Comparison of ENCODE assay signal across 8 cellular contexts in the genomic region with DNA sequence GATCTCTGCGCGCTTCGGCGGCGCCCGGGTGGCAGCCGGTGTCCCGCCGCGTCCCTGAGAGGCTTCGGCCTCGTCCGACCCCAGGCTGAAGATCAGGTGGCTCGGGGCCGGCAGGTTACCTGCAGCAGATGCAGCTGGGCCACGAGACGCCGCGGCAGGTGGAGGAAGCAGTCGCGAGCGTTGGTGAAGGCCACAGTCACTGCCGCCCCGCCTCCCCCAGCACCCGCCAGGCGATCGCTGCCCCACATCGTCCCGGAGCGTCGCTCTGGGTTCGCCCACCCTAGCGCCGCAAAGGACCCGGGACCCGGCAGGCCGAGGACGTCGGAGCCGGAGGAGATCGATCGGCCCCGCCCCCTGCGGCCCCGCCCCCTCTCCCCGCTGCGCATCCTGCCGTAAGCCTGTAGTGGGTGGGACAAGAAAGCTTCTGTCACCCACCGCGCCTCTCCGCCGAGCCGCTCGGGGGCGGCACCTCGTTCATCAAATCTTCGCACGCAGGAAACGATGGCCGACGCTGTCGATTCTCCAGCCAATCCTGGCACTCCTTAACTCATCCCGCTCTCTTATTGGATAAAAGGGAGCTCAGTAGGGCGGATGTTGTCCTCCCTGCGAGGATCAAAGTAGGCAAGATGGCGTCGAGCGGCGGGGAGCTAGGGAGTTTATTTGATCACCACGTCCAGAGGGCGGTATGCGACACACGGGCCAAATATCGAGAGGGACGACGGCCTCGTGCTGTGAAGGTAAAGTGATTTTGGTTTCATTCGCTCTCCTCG. TPM values are rescaled to one million over a fixed set of nuclear protein-coding genes. Genes with fewer than 3 reads are reported as not detected.
DNase-seq lines count a peak whose midpoint lies in the region; ATAC-seq and TF ChIP-seq lines count a peak whose summit lies in the region.

PEX1 (minus strand) TSS at position 333 of the 770 bp plus-strand sequence; CDS start at position 248, 85 bp downstream.
RBM48 (plus strand) TSS at position 608 of the 770 bp plus-strand sequence; CDS start at position 627, 19 bp downstream.

- H3K27ac ChIP-seq in ectodermal cell (ENCODE audit: insufficient read depth, low read depth, low read length, poor library complexity, severe bottlenecking) = peak within 1 kb of the TSS; percentile 83
- peak within 1 kb of the TSS; percentile 92 for H3K27ac ChIP-seq in lower lobe of right lung

- WGBS in ectodermal cell, 2 experiments = 0% methylated on average over 79 of the region's 79 CpGs

- H3K36me3 ChIP-seq in ectodermal cell (ENCODE audit: control insufficient read depth, insufficient read depth, low read length) = peaks cover 13% of the 10 kb centered on the region
- peaks cover 34% of the 10 kb centered on the region for H3K36me3 ChIP-seq in lower lobe of right lung

- peaks cover 4% of the 10 kb centered on the region for H3K4me1 ChIP-seq in ectodermal cell (ENCODE audit: control insufficient read depth, insufficient read depth, low read length)
- H3K4me1 ChIP-seq in lower lobe of right lung = peaks cover 20% of the 10 kb centered on the region

- H3K27me3 ChIP-seq in ectodermal cell (ENCODE audit: control insufficient read depth, insufficient read depth, low read length, poor library complexity, severe bottlenecking) (no peaks in the 10 kb centered on the region), lower lobe of right lung (ENCODE audit: low read depth) (no peaks in the 10 kb centered on the region)

- H3K4me3 ChIP-seq in ectodermal cell (ENCODE audit: insufficient read depth, low read depth, low read length) = peak within 1 kb of the TSS; percentile 96
- peak within 1 kb of the TSS; percentile 90 for H3K4me3 ChIP-seq in lower lobe of right lung

- ATAC-seq in GM19468 (IDR thresholded peaks at IDR 0.05; ENCODE audit: extremely low read depth, unreplicated experiment) = peak; percentile 96
- ATAC-seq in lower lobe of right lung = peak; percentile 99 to 100

- DNase-seq in COLO829 (ENCODE audit: low spot score) (peak; percentile 99), HS-5 (ENCODE audit: low read depth) (peak; percentile 88), NK-92 (lab: John Stamatoyannopoulos, UW; ENCODE audit: unreplicated experiment) (peak; percentile 80), lower lobe of right lung (peak; percentile 97)
- DNase-seq in activated CD8-positive, alpha-beta memory T cell treated with anti-CD3 and anti-CD28 coated beads for 1 hour (ENCODE audit: extremely low read depth in 1 of 2, low read depth in 1 of 2) = peak; percentile 87 to 89
- peak; percentile 89 to 95 (median 90) for DNase-seq in stimulated activated CD4-positive, alpha-beta T cell treated with anti-CD3 and anti-CD28 coated beads, TNF-alpha, amount 100 ng/mL, for 24 hours (ENCODE audit: low read depth in 3 of 3)

- intact Hi-C loops in lower lobe of right lung (cut with DNase I) = no loop called here

- TF ChIP-seq CTCF in lower lobe of right lung (IDR thresholded peaks at IDR 0.05) = peak; percentile 43

- no peaks in the 10 kb centered on the region for H3K9me3 ChIP-seq in ectodermal cell (ENCODE audit: control insufficient read depth, low read length)
- H3K9me3 ChIP-seq in lower lobe of right lung = no peaks in the 10 kb centered on the region

RNA-seq across cellular contexts. Expression of gene PEX1, which starts in this region (rescaled TPM):
- polyA plus RNA-seq in ectodermal cell (2013, experiment 1 of 4) = 31.4 TPM
- 29.0 TPM for polyA plus RNA-seq in ectodermal cell (2013, experiment 2 of 4)
- 27.4 TPM for polyA plus RNA-seq in ectodermal cell (2013, experiment 3 of 4)
- polyA plus RNA-seq in ectodermal cell (2013, experiment 4 of 4) = 24.8 TPM
- 12.4 TPM for total RNA-seq in lower lobe of right lung

RNA-seq across cellular contexts. Expression of gene RBM48, which starts in this region (rescaled TPM):
- polyA plus RNA-seq in ectodermal cell (2013, experiment 1 of 4) = 17.3 TPM
- 17.3 TPM for polyA plus RNA-seq in ectodermal cell (2013, experiment 2 of 4)
- 14.7 TPM for polyA plus RNA-seq in ectodermal cell (2013, experiment 3 of 4)
- 15.8 TPM for polyA plus RNA-seq in ectodermal cell (2013, experiment 4 of 4)
- total RNA-seq in lower lobe of right lung = 16.5 TPM

Comparison
In these comparisons a context has a peak if more than half of its experiments do, and no peak if none do; other contexts are left out.
1. Peak in every context shown above with its lines: DNase-seq, ATAC-seq, H3K4me3 ChIP-seq and H3K27ac ChIP-seq.